Comparison of ENCODE assay signal across 11 cellular contexts in genomic region chr2:173631123-173631450, GRCh38.
A peak's percentile ranks its signal among the peaks of the same experiment; 100 is the strongest.
DNase-seq lines count a peak whose midpoint lies in the region; ATAC-seq and TF ChIP-seq lines count a peak whose summit lies in the region.
"Had no signal": no experiment of that assay in that cellular context is flagged by ENCODE, and none has a peak within 500 bp of the region (broad histone marks: within the 10 kb centered on the region; RNA-seq: fewer than 3 reads in every experiment).

No MANE protein-coding gene starts in this region.

- peak overlapping the region; percentile 63 for H3K4me3 Mint-ChIP-seq in chondrocyte (ENCODE audit: unreplicated experiment)

- peak overlapping the region; percentile 74 for H2AFZ ChIP-seq in ACC112 (ENCODE audit: low read length, unreplicated experiment)

- peaks cover 15% of the 10 kb centered on the region for H3K4me1 Mint-ChIP-seq in chondrocyte (ENCODE audit: low read depth)

- peaks cover 3% of the 10 kb centered on the region for H3K9me3 Mint-ChIP-seq in chondrocyte (ENCODE audit: low read depth)

- no peaks in the 10 kb centered on the region for H3K27me3 Mint-ChIP-seq in chondrocyte (ENCODE audit: low read depth)

- H3K36me3 Mint-ChIP-seq in chondrocyte (ENCODE audit: low read depth): no peaks in the 10 kb centered on the region

- H3K4me1 ChIP-seq in ACC112 (ENCODE audit: control insufficient read depth, insufficient read depth, low read length, unreplicated experiment) (no peaks in the 10 kb centered on the region), mesodermal cell (ENCODE audit: control insufficient read depth, insufficient read depth, low read length, poor library complexity, severe bottlenecking) (no peaks in the 10 kb centered on the region)

- TF ChIP-seq CTCF in HFF-Myc (IDR thresholded peaks at IDR 0.05; ENCODE audit: low read depth, low read length, missing control alignments) (no peak), chondrocyte (IDR thresholded peaks at IDR 0.05) (no peak)

- 61 to 69% methylated on average over 3 to 4 of the region's 5 CpGs for WGBS in mesodermal cell (ENCODE audit: insufficient coverage in 2 of 2), 2 experiments

- no peaks in the 10 kb centered on the region for H3K9me3 ChIP-seq in mesodermal cell (ENCODE audit: control insufficient read depth, low read length)

- H3K27ac ChIP-seq in ACC112 (ENCODE audit: low read depth, low read length) (no peak overlapping the region), mesodermal cell (ENCODE audit: low read depth, low read length, severe bottlenecking) (peak overlapping the region; percentile 60)
- H3K27ac ChIP-seq: C4-2B had no signal

- H3K4me3 ChIP-seq in ACC112 (ENCODE audit: low read depth, low read length) (0 out of 2 replicates have a peak overlapping the region, but pooled peaks have one; percentile 5), HFF-Myc (replicated peaks; ENCODE audit: low read depth, low read length) (no peak overlapping the region), mesodermal cell (ENCODE audit: extremely low read depth, insufficient read depth, low read length, poor library complexity, severe bottlenecking) (no peak overlapping the region)
- H3K4me3 ChIP-seq: GM12878 had no signal

- peak overlapping the region; percentile 83 for H3K27ac Mint-ChIP-seq in chondrocyte (ENCODE audit: unreplicated experiment)

- H3K27me3 ChIP-seq in ACC112 (ENCODE audit: insufficient read depth, low read length): no peaks in the 10 kb centered on the region

- H3K36me3 ChIP-seq in ACC112 (ENCODE audit: insufficient read depth, low read length) (no peaks in the 10 kb centered on the region), mesodermal cell (ENCODE audit: control insufficient read depth, insufficient read depth, low read length) (no peaks in the 10 kb centered on the region)

- ATAC-seq in GM18517 (IDR thresholded peaks at IDR 0.05; ENCODE audit: unreplicated experiment): no peak
- ATAC-seq: GM12878 had no signal

- peak; percentile 17 for DNase-seq in HFF-Myc (ENCODE audit: extremely low read depth, low read depth)
- DNase-seq in chondrocyte (ENCODE audit: low spot score): no peak
- no peak for DNase-seq in GM19238 (ENCODE audit: insufficient read length, low spot score)
- DNase-seq in NCI-H345 treated with DMSO at 0.1 percent for 48 hours (lab: John Stamatoyannopoulos, UW; ENCODE audit: unreplicated experiment): no peak
- DNase-seq in NOMO-1 (lab: John Stamatoyannopoulos, UW; ENCODE audit: unreplicated experiment in 2 of 2): no peak
- DNase-seq: activated CD8-positive, alpha-beta memory T cell treated with anti-CD3 and anti-CD28 coated beads for 24 hours had no signal

- H3K79me2 ChIP-seq in ACC112 (ENCODE audit: control insufficient read depth, insufficient read depth, low read length, unreplicated experiment): no peaks in the 10 kb centered on the region
